8 cellular contexts compared by ENCODE assay signal in genomic region chr12:64666054-64666914, GRCh38. TPM values are rescaled to one million over a fixed set of nuclear protein-coding genes. Genes with fewer than 3 reads are reported as not detected.
DNase-seq lines count a peak whose midpoint lies in the region; ATAC-seq, FAIRE-seq and TF ChIP-seq lines count a peak whose summit lies in the region.

No MANE protein-coding gene starts in this region.

- no peaks in the 10 kb centered on the region for H3K36me3 ChIP-seq in Peyer's patch
- H3K36me3 ChIP-seq in left lung, result no peaks in the 10 kb centered on the region
- no peaks in the 10 kb centered on the region for H3K36me3 ChIP-seq in BE2C

- ATAC-seq in CD4-positive, alpha-beta T cell (ENCODE audit: poor library complexity), result no peak
- ATAC-seq in GM21529 (IDR thresholded peaks at IDR 0.05; ENCODE audit: unreplicated experiment) (peak; percentile 40), left lung (peak; percentile 61), GM21825 (IDR thresholded peaks at IDR 0.05; ENCODE audit: unreplicated experiment) (no peak)

- intact Hi-C loops in CD4-positive, alpha-beta T cell (cut with DNase I, micrococcal nuclease), result no loop called here
- intact Hi-C loops in left lung (cut with DNase I), result no loop called here

- peak overlapping the region; percentile 98 for H3K27ac Mint-ChIP-seq in CD4-positive, alpha-beta T cell

- DNase-seq in CD4-positive, alpha-beta T cell, result no peak
- DNase-seq in Peyer's patch, result peak in 1 of 3 donors; percentile 10
- DNase-seq in left lung, result no peak
- no peak for DNase-seq in frontal cortex (ENCODE audit: low spot score in 2 of 2)
- DNase-seq in NCI-H1694 (lab: John Stamatoyannopoulos, UW), result no peak
- no peak for DNase-seq in BE2C

- no peak for FAIRE-seq in frontal cortex (lab: Jason Lieb, UNC)

- POLR2A ChIA-PET in CD4-positive, alpha-beta T cell (lab: Charles Lee), result interaction anchor here (0.7 to 34.4 kb wide), 10 partner anchors 7 to 95 kb away, joined by 3 to 808 read pairs (median 6); no protein-coding TSS in a partner anchor

- no peak for TF ChIP-seq CTCF in CD4-positive, alpha-beta T cell (IDR thresholded peaks at IDR 0.05)
- no peak for TF ChIP-seq CTCF in Peyer's patch (IDR thresholded peaks at IDR 0.05)
- no peak for TF ChIP-seq CTCF in left lung (IDR thresholded peaks at IDR 0.05)
- TF ChIP-seq CTCF in BE2C (IDR thresholded peaks at IDR 0.05; ENCODE audit: low read depth, low read length), result no peak

- peaks cover 26% of the 10 kb centered on the region for H3K36me3 Mint-ChIP-seq in CD4-positive, alpha-beta T cell (ENCODE audit: low read depth)

- CTCF ChIA-PET in CD4-positive, alpha-beta T cell (lab: Charles Lee), result interaction anchor here (0.9 to 1.5 kb wide), 6 partner anchors 12 to 57 kb away, joined by 3 to 7 read pairs (median 4); no protein-coding TSS in a partner anchor

- peaks cover 10 to 58% (median 20%) of the 10 kb centered on the region in 4 donors for H3K4me1 ChIP-seq in Peyer's patch
- H3K4me1 ChIP-seq in left lung, result peaks cover 43 to 88% of the 10 kb centered on the region in 2 donors
- H3K4me1 ChIP-seq in BE2C, result peaks cover 16% of the 10 kb centered on the region

- no peaks in the 10 kb centered on the region for H3K9me3 Mint-ChIP-seq in CD4-positive, alpha-beta T cell

- H3K4me3 ChIP-seq in Peyer's patch (no peak overlapping the region), left lung (no peak overlapping the region), BE2C (ENCODE audit: low read depth, low read length) (no peak overlapping the region)

- no peaks in the 10 kb centered on the region for H3K9me3 ChIP-seq in CD4-positive, alpha-beta T cell (ENCODE audit: control insufficient read depth, low read length)
- H3K9me3 ChIP-seq in Peyer's patch (no peaks in the 10 kb centered on the region), left lung (no peaks in the 10 kb centered on the region), BE2C (no peaks in the 10 kb centered on the region)

- peak overlapping the region; percentile 69 for H3K4me3 Mint-ChIP-seq in CD4-positive, alpha-beta T cell

- H3K4me1 Mint-ChIP-seq in CD4-positive, alpha-beta T cell (ENCODE audit: low read depth), result peaks cover 93% of the 10 kb centered on the region

- no peaks in the 10 kb centered on the region for H3K27me3 ChIP-seq in CD4-positive, alpha-beta T cell (ENCODE audit: control insufficient read depth, insufficient read depth, low read length)
- no peaks in the 10 kb centered on the region for H3K27me3 ChIP-seq in Peyer's patch
- no peaks in the 10 kb centered on the region for H3K27me3 ChIP-seq in left lung
- no peaks in the 10 kb centered on the region for H3K27me3 ChIP-seq in BE2C

- H3K27ac ChIP-seq in CD4-positive, alpha-beta T cell (ENCODE audit: low read depth, low read length), result peak overlapping the region; percentile 91
- H3K27ac ChIP-seq in Peyer's patch (peak overlapping the region; percentile 28 to 85 (median 38)), left lung (peak overlapping the region; percentile 65 to 82)

- TF ChIP-seq POLR2A in Peyer's patch (IDR thresholded peaks at IDR 0.05), result no peak

- H3K27me3 Mint-ChIP-seq in CD4-positive, alpha-beta T cell, result no peaks in the 10 kb centered on the region

RNA-seq across cellular contexts. Expression of gene RASSF3, which starts 56.0 kb away (rescaled TPM):
- 100 to 1,000 TPM; 118 to 127 TPM for total RNA-seq in CD4-positive, alpha-beta T cell
- total RNA-seq in Peyer's patch, result 10 to 100 TPM; 14.3 to 60.2 (median 27.2) TPM
- total RNA-seq in left lung, result 10 to 100 TPM; 74.5 to 90.2 TPM
- total RNA-seq in frontal cortex, result 5.7 TPM
- 38.4 TPM for polyA plus RNA-seq in BE2C (2012; ENCODE audit: insufficient read depth, insufficient read length, low read depth)

Comparison
In these comparisons a context has a peak if more than half of its experiments do, and no peak if none do; other contexts are left out.
1. ATAC-seq: peak in GM21529 (single experiment) and left lung (single experiment); none in CD4-positive, alpha-beta T cell (single experiment) and GM21825 (single experiment).
2. H3K27ac ChIP-seq: peak in every context shown above with its lines; median percentile 91 in CD4-positive, alpha-beta T cell; 74 in left lung; 38 in Peyer's patch.